Comparison of ENCODE assay signal across 28 cellular contexts in genomic region chr19:13071444-13072205, GRCh38. TPM values are rescaled to one million over a fixed set of nuclear protein-coding genes. Genes with fewer than 3 reads are reported as not detected.
DNase-seq lines count a peak whose midpoint lies in the region; ATAC-seq and TF ChIP-seq lines count a peak whose summit lies in the region.
"Had no signal": no experiment of that assay in that cellular context is flagged by ENCODE, and none has a peak within 500 bp of the region (broad histone marks: within the 10 kb centered on the region; RNA-seq: fewer than 3 reads in every experiment).

No MANE protein-coding gene starts in this region.

- DNase-seq in NCI-H524 (lab: John Stamatoyannopoulos, UW) (peak; percentile 35 to 50), NCI-H524 treated with DMSO at 0.1 percent for 48 hours (lab: John Stamatoyannopoulos, UW) (no peak), ascending aorta (ENCODE audit: low spot score in 2 of 2) (no peak), pons (ENCODE audit: low spot score) (peak; percentile 52), tibial artery (no peak), NK-92 (lab: John Stamatoyannopoulos, UW; ENCODE audit: unreplicated experiment) (no peak), T-helper 9 cell (no peak)
- DNase-seq: activated CD4-positive, alpha-beta T cell treated with anti-CD3 and anti-CD28 coated beads for 48 hours; activated naive CD4-positive, alpha-beta T cell treated with anti-CD3 and anti-CD28 coated beads for 36 hours; activated T-cell treated with anti-CD3 and anti-CD28 coated beads, Interleukin-2, amount 50 U/mL, for 72 hours; AML-193; amniotic stem cell; CD8-positive, alpha-beta memory T cell; dermis blood vessel endothelial cell; DMS79; Karpas-422; MV-4-11; naive B cell; NCI-H187; retina; SK-N-SH; stimulated activated CD4-positive, alpha-beta T cell treated with anti-CD3 and anti-CD28 coated beads, Interleukin-4, amount 100 ng/mL, for 1 hour; T-helper 2 cell; transverse colon had no signal

- ATAC-seq in GM21447 (IDR thresholded peaks at IDR 0.05; ENCODE audit: unreplicated experiment), result no peak
- ATAC-seq: activated T-cell treated with anti-CD3 and anti-CD28 coated beads, Interleukin-2, amount 50 U/mL, for 72 hours; stimulated activated memory B cell treated with anti-CD40 and anti-IgM and Interleukin-4, amounts not matched to agents 10 μg/mL and 1 μg/mL and 100 μg/mL, for 72 hours had no signal

- H3K27ac ChIP-seq in ascending aorta (peak overlapping the region; percentile 99), tibial artery (peak overlapping the region; percentile 92 to 99)
- H3K27ac ChIP-seq: cardiac muscle cell had no signal

- H3K36me3 ChIP-seq in ascending aorta (peaks cover 8 to 15% of the 10 kb centered on the region in 2 donors), tibial artery (peaks cover 14 to 35% (median 21%) of the 10 kb centered on the region in 3 donors)
- H3K36me3 ChIP-seq: cardiac muscle cell had no signal

- H3K4me3 ChIP-seq in ascending aorta (peak overlapping the region in 1 of 2 donors; percentile 49), tibial artery (no peak overlapping the region)
- H3K4me3 ChIP-seq: cardiac muscle cell, transverse colon had no signal

- H3K9me3 ChIP-seq in ascending aorta (no peaks in the 10 kb centered on the region), tibial artery (no peaks in the 10 kb centered on the region)
- H3K9me3 ChIP-seq: SK-N-SH, transverse colon had no signal

- TF ChIP-seq CTCF in ascending aorta (IDR thresholded peaks at IDR 0.05), result no peak
- no peak for TF ChIP-seq CTCF in tibial artery (IDR thresholded peaks at IDR 0.05)

- intact Hi-C loops in ascending aorta (cut with DNase I) (no loop called here), tibial artery (cut with DNase I; ENCODE audit: low total_unique reads) (no loop called here)

- H3K4me1 ChIP-seq in ascending aorta, result peaks cover 31 to 73% of the 10 kb centered on the region in 2 donors
- peaks cover 2 to 87% (median 65%) of the 10 kb centered on the region in 4 donors for H3K4me1 ChIP-seq in tibial artery

- H3K27me3 ChIP-seq in ascending aorta (no peaks in the 10 kb centered on the region), tibial artery (no peaks in the 10 kb centered on the region)
- H3K27me3 ChIP-seq: transverse colon had no signal

RNA-seq across cellular contexts. Expression of gene LYL1, which starts 31.0 kb away (rescaled TPM):
- total RNA-seq in ascending aorta, result 46.7 TPM
- total RNA-seq: A172 had no signal

RNA-seq across cellular contexts. Expression of gene TRMT1, which starts 44.9 kb away (rescaled TPM):
- total RNA-seq in ascending aorta, result 17.3 TPM

RNA-seq across cellular contexts. Expression of gene NACC1, which starts 46.4 kb away (rescaled TPM):
- total RNA-seq in ascending aorta, result 35.5 TPM

Comparison
In these comparisons a context has a peak if more than half of its experiments do, and no peak if none do; other contexts are left out.
1. DNase-seq: peak in NCI-H524 (2 of 2) and pons (single experiment); none in NCI-H524 treated with DMSO at 0.1 percent for 48 hours (single experiment), ascending aorta (0 of 2), tibial artery (0 of 2), NK-92 (single experiment) and T-helper 9 cell (single experiment).